1 cellular context compared by ENCODE assay signal in the genomic region with DNA sequence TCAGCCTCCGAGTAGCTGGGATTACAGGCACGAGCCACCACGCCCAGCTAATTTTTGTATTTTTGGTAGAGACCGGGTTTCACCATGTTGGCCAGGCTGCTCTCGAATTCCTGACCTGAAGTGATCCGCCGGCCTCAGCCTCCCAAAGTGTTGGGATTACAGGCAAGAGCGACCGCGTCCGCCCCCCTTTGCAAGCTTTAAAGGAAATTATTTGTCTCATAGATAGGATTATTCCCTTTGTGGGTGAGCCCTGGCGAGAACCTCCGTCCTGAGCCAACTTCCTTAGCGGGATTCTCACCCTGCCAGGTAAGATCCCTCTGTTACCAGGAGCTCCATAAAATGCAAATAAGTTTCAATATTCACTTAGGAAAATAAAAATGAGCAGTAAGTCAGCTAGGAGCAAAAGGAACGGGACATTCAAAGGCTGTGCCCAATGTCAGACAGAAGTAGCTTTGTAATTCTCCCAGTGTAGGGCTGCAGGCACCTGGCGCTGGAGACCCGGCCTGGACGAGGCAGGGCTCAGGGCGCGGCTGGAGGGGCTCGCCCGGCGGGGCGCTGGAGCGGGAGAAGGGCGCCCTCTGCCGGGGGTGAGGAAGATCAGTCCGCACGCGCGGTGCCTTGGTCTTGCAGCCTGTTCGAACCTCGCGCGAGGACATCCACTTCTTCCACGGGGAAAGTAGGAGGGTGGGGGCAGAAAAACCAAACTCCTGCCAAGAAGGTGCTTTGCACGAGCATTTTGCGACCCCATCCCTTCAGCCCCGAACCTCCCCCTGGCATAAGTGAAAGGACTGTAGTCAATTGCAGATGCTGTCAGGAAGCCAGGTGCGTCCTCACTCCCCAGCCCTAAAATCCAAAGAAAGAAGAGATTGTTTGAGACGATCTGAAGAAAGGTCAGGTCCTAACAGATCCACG.
TF ChIP-seq lines count a peak whose summit lies in the region.

No MANE protein-coding gene starts in this region.

TF ChIP-seq in HepG2, 621 proteins besides CTCF, POLR2A, EP300 and RAD21 (continued from another document and continues in another):
- TF ChIP-seq TRIM24 (CRISPR knock-in tag; IDR thresholded peaks at IDR 0.05) (no peak), BORCS8-MEF2B (CRISPR knock-in tag; IDR thresholded peaks at IDR 0.05) (no peak; the same call in 1 of the 2 replicates), SRSF4 (IDR thresholded peaks at IDR 0.05; ENCODE audit: low read depth, low read length, poor library complexity, severe bottlenecking) (no peak), PCBP2 (optimal IDR thresholded peaks at IDR 0.05; ENCODE audit: low read depth, low read length, poor library complexity, severe bottlenecking) (no peak), ATRX (CRISPR knock-in tag; IDR thresholded peaks at IDR 0.05; ENCODE audit: borderline replicate concordance) (no peak), ZKSCAN8 (CRISPR knock-in tag; IDR thresholded peaks at IDR 0.05; ENCODE audit: borderline replicate concordance) (no peak), ZNF607 (CRISPR knock-in tag; IDR thresholded peaks at IDR 0.05; ENCODE audit: borderline replicate concordance) (peak; percentile 49; the same call in 1 of the 2 replicates), ZBTB21 (CRISPR knock-in tag; IDR thresholded peaks at IDR 0.05) (no peak), XRCC5 (optimal IDR thresholded peaks at IDR 0.05; ENCODE audit: low read length) (no peak), TSC22D2 (CRISPR knock-in tag; IDR thresholded peaks at IDR 0.05; ENCODE audit: borderline replicate concordance) (no peak), ZNF652 (CRISPR knock-in tag; IDR thresholded peaks at IDR 0.05; ENCODE audit: borderline replicate concordance, low read depth) (no peak), CENPX (CRISPR knock-in tag; IDR thresholded peaks at IDR 0.05) (no peak), ZNF329 (CRISPR knock-in tag; IDR thresholded peaks at IDR 0.05; ENCODE audit: low read depth) (no peak), ZNF720 (CRISPR knock-in tag; IDR thresholded peaks at IDR 0.05) (no peak), CCDC6 (CRISPR knock-in tag; IDR thresholded peaks at IDR 0.05) (peak; percentile 67; the same call in 1 of the 2 replicates), KAT8 (CRISPR knock-in tag; IDR thresholded peaks at IDR 0.05) (no peak), SRF (IDR thresholded peaks at IDR 0.05; ENCODE audit: low read depth, low read length) (no peak), KDM3A (CRISPR knock-in tag; IDR thresholded peaks at IDR 0.05; ENCODE audit: low read depth) (0 out of 2 replicates have a peak, but pooled peaks have one; percentile 61), EHMT2 (IDR thresholded peaks at IDR 0.05; ENCODE audit: borderline replicate concordance, low read depth, low read length) (no peak), ZNF615 (CRISPR knock-in tag; IDR thresholded peaks at IDR 0.05; ENCODE audit: borderline replicate concordance) (no peak), PTBP1 (IDR thresholded peaks at IDR 0.05; ENCODE audit: low read depth, low read length, poor library complexity, severe bottlenecking) (no peak), ZNF543 (CRISPR knock-in tag; IDR thresholded peaks at IDR 0.05) (peak; percentile 68; the same call in 1 of the 2 replicates), ZSCAN9 (CRISPR knock-in tag; IDR thresholded peaks at IDR 0.05; ENCODE audit: borderline replicate concordance) (no peak), NFIC (IDR thresholded peaks at IDR 0.05; ENCODE audit: low read length) (no peak), ZNF768 (CRISPR knock-in tag; IDR thresholded peaks at IDR 0.05) (no peak), PPARG (CRISPR knock-in tag; conservative IDR thresholded peaks at IDR 0.05) (no peak), STAT5B (CRISPR knock-in tag; IDR thresholded peaks at IDR 0.05) (no peak), ZNF614 (CRISPR knock-in tag; IDR thresholded peaks at IDR 0.05; ENCODE audit: borderline replicate concordance) (no peak), CC2D1A (CRISPR knock-in tag; IDR thresholded peaks at IDR 0.05) (no peak), HMGA1 (CRISPR knock-in tag; conservative IDR thresholded peaks at IDR 0.05) (no peak), ZNF569 (CRISPR knock-in tag; IDR thresholded peaks at IDR 0.05; ENCODE audit: borderline replicate concordance) (no peak)
- TF ChIP-seq, protein P1, sequence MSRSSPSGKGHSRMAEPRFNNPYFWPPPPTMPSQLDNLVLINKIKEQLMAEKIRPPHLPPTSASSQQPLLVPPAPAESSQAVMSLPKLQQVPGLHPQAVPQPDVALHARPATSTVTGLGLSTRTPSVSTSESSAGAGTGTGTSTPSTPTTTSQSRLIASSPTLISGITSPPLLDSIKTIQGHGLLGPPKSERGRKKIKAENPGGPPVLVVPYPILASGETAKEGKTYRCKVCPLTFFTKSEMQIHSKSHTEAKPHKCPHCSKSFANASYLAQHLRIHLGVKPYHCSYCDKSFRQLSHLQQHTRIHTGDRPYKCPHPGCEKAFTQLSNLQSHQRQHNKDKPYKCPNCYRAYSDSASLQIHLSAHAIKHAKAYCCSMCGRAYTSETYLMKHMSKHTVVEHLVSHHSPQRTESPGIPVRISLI (CRISPR knock-in tag; IDR thresholded peaks at IDR 0.05; ENCODE audit: borderline replicate concordance): peak; percentile 35; the same call in 1 of the 2 replicates
- TF ChIP-seq, protein P2, sequence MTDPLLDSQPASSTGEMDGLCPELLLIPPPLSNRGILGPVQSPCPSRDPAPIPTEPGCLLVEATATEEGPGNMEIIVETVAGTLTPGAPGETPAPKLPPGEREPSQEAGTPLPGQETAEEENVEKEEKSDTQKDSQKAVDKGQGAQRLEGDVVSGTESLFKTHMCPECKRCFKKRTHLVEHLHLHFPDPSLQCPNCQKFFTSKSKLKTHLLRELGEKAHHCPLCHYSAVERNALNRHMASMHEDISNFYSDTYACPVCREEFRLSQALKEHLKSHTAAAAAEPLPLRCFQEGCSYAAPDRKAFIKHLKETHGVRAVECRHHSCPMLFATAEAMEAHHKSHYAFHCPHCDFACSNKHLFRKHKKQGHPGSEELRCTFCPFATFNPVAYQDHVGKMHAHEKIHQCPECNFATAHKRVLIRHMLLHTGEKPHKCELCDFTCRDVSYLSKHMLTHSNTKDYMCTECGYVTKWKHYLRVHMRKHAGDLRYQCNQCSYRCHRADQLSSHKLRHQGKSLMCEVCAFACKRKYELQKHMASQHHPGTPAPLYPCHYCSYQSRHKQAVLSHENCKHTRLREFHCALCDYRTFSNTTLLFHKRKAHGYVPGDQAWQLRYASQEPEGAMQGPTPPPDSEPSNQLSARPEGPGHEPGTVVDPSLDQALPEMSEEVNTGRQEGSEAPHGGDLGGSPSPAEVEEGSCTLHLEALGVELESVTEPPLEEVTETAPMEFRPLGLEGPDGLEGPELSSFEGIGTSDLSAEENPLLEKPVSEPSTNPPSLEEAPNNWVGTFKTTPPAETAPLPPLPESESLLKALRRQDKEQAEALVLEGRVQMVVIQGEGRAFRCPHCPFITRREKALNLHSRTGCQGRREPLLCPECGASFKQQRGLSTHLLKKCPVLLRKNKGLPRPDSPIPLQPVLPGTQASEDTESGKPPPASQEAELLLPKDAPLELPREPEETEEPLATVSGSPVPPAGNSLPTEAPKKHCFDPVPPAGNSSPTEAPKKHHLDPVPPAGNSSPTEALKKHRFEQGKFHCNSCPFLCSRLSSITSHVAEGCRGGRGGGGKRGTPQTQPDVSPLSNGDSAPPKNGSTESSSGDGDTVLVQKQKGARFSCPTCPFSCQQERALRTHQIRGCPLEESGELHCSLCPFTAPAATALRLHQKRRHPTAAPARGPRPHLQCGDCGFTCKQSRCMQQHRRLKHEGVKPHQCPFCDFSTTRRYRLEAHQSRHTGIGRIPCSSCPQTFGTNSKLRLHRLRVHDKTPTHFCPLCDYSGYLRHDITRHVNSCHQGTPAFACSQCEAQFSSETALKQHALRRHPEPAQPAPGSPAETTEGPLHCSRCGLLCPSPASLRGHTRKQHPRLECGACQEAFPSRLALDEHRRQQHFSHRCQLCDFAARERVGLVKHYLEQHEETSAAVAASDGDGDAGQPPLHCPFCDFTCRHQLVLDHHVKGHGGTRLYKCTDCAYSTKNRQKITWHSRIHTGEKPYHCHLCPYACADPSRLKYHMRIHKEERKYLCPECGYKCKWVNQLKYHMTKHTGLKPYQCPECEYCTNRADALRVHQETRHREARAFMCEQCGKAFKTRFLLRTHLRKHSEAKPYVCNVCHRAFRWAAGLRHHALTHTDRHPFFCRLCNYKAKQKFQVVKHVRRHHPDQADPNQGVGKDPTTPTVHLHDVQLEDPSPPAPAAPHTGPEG (CRISPR knock-in tag; IDR thresholded peaks at IDR 0.05): no peak
- TF ChIP-seq, protein P3, sequence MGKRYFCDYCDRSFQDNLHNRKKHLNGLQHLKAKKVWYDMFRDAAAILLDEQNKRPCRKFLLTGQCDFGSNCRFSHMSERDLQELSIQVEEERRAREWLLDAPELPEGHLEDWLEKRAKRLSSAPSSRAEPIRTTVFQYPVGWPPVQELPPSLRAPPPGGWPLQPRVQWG (CRISPR knock-in tag; IDR thresholded peaks at IDR 0.05; ENCODE audit: borderline replicate concordance, low read depth): no peak
- TF ChIP-seq, protein P4, sequence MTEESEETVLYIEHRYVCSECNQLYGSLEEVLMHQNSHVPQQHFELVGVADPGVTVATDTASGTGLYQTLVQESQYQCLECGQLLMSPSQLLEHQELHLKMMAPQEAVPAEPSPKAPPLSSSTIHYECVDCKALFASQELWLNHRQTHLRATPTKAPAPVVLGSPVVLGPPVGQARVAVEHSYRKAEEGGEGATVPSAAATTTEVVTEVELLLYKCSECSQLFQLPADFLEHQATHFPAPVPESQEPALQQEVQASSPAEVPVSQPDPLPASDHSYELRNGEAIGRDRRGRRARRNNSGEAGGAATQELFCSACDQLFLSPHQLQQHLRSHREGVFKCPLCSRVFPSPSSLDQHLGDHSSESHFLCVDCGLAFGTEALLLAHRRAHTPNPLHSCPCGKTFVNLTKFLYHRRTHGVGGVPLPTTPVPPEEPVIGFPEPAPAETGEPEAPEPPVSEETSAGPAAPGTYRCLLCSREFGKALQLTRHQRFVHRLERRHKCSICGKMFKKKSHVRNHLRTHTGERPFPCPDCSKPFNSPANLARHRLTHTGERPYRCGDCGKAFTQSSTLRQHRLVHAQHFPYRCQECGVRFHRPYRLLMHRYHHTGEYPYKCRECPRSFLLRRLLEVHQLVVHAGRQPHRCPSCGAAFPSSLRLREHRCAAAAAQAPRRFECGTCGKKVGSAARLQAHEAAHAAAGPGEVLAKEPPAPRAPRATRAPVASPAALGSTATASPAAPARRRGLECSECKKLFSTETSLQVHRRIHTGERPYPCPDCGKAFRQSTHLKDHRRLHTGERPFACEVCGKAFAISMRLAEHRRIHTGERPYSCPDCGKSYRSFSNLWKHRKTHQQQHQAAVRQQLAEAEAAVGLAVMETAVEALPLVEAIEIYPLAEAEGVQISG (CRISPR knock-in tag; IDR thresholded peaks at IDR 0.05): peak; percentile 48; the same call in 1 of the 2 replicates
- TF ChIP-seq, protein P5, sequence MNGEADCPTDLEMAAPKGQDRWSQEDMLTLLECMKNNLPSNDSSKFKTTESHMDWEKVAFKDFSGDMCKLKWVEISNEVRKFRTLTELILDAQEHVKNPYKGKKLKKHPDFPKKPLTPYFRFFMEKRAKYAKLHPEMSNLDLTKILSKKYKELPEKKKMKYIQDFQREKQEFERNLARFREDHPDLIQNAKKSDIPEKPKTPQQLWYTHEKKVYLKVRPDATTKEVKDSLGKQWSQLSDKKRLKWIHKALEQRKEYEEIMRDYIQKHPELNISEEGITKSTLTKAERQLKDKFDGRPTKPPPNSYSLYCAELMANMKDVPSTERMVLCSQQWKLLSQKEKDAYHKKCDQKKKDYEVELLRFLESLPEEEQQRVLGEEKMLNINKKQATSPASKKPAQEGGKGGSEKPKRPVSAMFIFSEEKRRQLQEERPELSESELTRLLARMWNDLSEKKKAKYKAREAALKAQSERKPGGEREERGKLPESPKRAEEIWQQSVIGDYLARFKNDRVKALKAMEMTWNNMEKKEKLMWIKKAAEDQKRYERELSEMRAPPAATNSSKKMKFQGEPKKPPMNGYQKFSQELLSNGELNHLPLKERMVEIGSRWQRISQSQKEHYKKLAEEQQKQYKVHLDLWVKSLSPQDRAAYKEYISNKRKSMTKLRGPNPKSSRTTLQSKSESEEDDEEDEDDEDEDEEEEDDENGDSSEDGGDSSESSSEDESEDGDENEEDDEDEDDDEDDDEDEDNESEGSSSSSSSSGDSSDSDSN (CRISPR knock-in tag; IDR thresholded peaks at IDR 0.05): 0 out of 2 replicates have a peak, but pooled peaks have one; percentile 8
- TF ChIP-seq, protein P6, sequence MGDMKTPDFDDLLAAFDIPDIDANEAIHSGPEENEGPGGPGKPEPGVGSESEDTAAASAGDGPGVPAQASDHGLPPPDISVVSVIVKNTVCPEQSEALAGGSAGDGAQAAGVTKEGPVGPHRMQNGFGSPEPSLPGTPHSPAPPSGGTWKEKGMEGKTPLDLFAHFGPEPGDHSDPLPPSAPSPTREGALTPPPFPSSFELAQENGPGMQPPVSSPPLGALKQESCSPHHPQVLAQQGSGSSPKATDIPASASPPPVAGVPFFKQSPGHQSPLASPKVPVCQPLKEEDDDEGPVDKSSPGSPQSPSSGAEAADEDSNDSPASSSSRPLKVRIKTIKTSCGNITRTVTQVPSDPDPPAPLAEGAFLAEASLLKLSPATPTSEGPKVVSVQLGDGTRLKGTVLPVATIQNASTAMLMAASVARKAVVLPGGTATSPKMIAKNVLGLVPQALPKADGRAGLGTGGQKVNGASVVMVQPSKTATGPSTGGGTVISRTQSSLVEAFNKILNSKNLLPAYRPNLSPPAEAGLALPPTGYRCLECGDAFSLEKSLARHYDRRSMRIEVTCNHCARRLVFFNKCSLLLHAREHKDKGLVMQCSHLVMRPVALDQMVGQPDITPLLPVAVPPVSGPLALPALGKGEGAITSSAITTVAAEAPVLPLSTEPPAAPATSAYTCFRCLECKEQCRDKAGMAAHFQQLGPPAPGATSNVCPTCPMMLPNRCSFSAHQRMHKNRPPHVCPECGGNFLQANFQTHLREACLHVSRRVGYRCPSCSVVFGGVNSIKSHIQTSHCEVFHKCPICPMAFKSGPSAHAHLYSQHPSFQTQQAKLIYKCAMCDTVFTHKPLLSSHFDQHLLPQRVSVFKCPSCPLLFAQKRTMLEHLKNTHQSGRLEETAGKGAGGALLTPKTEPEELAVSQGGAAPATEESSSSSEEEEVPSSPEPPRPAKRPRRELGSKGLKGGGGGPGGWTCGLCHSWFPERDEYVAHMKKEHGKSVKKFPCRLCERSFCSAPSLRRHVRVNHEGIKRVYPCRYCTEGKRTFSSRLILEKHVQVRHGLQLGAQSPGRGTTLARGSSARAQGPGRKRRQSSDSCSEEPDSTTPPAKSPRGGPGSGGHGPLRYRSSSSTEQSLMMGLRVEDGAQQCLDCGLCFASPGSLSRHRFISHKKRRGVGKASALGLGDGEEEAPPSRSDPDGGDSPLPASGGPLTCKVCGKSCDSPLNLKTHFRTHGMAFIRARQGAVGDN (CRISPR knock-in tag; IDR thresholded peaks at IDR 0.05): peak; percentile 70
- TF ChIP-seq, protein P7, sequence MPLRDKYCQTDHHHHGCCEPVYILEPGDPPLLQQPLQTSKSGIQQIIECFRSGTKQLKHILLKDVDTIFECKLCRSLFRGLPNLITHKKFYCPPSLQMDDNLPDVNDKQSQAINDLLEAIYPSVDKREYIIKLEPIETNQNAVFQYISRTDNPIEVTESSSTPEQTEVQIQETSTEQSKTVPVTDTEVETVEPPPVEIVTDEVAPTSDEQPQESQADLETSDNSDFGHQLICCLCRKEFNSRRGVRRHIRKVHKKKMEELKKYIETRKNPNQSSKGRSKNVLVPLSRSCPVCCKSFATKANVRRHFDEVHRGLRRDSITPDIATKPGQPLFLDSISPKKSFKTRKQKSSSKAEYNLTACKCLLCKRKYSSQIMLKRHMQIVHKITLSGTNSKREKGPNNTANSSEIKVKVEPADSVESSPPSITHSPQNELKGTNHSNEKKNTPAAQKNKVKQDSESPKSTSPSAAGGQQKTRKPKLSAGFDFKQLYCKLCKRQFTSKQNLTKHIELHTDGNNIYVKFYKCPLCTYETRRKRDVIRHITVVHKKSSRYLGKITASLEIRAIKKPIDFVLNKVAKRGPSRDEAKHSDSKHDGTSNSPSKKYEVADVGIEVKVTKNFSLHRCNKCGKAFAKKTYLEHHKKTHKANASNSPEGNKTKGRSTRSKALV (CRISPR knock-in tag; IDR thresholded peaks at IDR 0.05): peak; percentile 54; the same call in 1 of the 2 replicates
